Comparison of ENCODE assay signal across 19 cellular contexts in genomic region chr16:84298376-84298899, GRCh38. TPM values are rescaled to one million over a fixed set of nuclear protein-coding genes. Genes with fewer than 3 reads are reported as not detected.
A peak's percentile ranks its signal among the peaks of the same experiment; 100 is the strongest.
DNase-seq lines count a peak whose midpoint lies in the region; ATAC-seq and TF ChIP-seq lines count a peak whose summit lies in the region.
"Had no signal": no experiment of that assay in that cellular context is flagged by ENCODE, and none has a peak within 500 bp of the region (broad histone marks: within the 10 kb centered on the region; RNA-seq: fewer than 3 reads in every experiment).

No MANE protein-coding gene starts in this region.

- H3K9me3 ChIP-seq in esophagus muscularis mucosa (no peaks in the 10 kb centered on the region), neural progenitor cell (ENCODE audit: low read depth) (no peaks in the 10 kb centered on the region), transverse colon (no peaks in the 10 kb centered on the region)
- H3K9me3 ChIP-seq: MG63, SJCRH30 had no signal

- ATAC-seq in GM18861 (IDR thresholded peaks at IDR 0.05; ENCODE audit: unreplicated experiment), result no peak

- H3F3A ChIP-seq in neural progenitor cell (ENCODE audit: low read depth), result no peaks in the 10 kb centered on the region

- no peak overlapping the region for H3K4me3 Mint-ChIP-seq in IgD-negative memory B cell
- H3K4me3 Mint-ChIP-seq in neural progenitor cell, result peak overlapping the region; percentile 53

- TF ChIP-seq CTCF in esophagus muscularis mucosa (IDR thresholded peaks at IDR 0.05) (no peak), neural progenitor cell (IDR thresholded peaks at IDR 0.05) (no peak), transverse colon (IDR thresholded peaks at IDR 0.05) (no peak), GM10266 (IDR thresholded peaks at IDR 0.05; ENCODE audit: control insufficient read depth, insufficient read depth, low read depth, missing control alignments) (no peak)

- H3K4me1 ChIP-seq in esophagus muscularis mucosa (peaks cover 15 to 87% (median 31%) of the 10 kb centered on the region in 4 donors), neural progenitor cell (peaks cover 15% of the 10 kb centered on the region), transverse colon (peaks cover 9 to 25% (median 14%) of the 10 kb centered on the region in 4 donors)
- H3K4me1 ChIP-seq: SJCRH30 had no signal

- H3K9me3 Mint-ChIP-seq in IgD-negative memory B cell (no peaks in the 10 kb centered on the region), neural progenitor cell (no peaks in the 10 kb centered on the region)

- no peak overlapping the region for H2AFZ ChIP-seq in neural progenitor cell (replicated peaks)
- H2AFZ ChIP-seq: PC-9 had no signal

- peaks cover 0 to 45% (median 0%) of the 10 kb centered on the region in 4 donors for H3K27me3 ChIP-seq in esophagus muscularis mucosa
- peaks cover 6% of the 10 kb centered on the region for H3K27me3 ChIP-seq in neural progenitor cell
- peaks cover 9% of the 10 kb centered on the region for H3K27me3 ChIP-seq in transverse colon
- H3K27me3 ChIP-seq: MG63, SJCRH30 had no signal

- H4K20me1 ChIP-seq in neural progenitor cell (ENCODE audit: low read depth), result no peaks in the 10 kb centered on the region

- no peaks in the 10 kb centered on the region for H3K36me3 Mint-ChIP-seq in IgD-negative memory B cell
- no peaks in the 10 kb centered on the region for H3K36me3 Mint-ChIP-seq in neural progenitor cell

- DNase-seq in esophagus muscularis mucosa (ENCODE audit: extremely low spot score) (no peak), neural progenitor cell (ENCODE audit: low spot score) (no peak), transverse colon (peak; percentile 21), GM10266 (ENCODE audit: extremely low spot score) (no peak), retina (no peak)
- DNase-seq: AML-193, DMS79 treated with DMSO at 0.1 percent for 48 hours, HCEC 1CT, Kasumi-1, MG63, NCI-H1048, NCI-H2081 treated with DMSO at 0.1 percent for 48 hours, NCI-H510A, NCI-H774, PC-9, SJCRH30 had no signal

- H3K4me2 ChIP-seq in neural progenitor cell, result no peak overlapping the region
- H3K4me2 ChIP-seq: PC-9 had no signal

- H3K9ac ChIP-seq in neural progenitor cell, result no peak overlapping the region

- H3K4me1 Mint-ChIP-seq in IgD-negative memory B cell, result peaks cover 0 to 4% (median 3%) of the 10 kb centered on the region in 3 donors
- peaks cover 37% of the 10 kb centered on the region for H3K4me1 Mint-ChIP-seq in neural progenitor cell

- intact Hi-C loops in esophagus muscularis mucosa (cut with DNase I) (no loop called here), transverse colon (cut with DNase I; ENCODE audit: low total_unique reads) (no loop called here)

- H3K27ac Mint-ChIP-seq in IgD-negative memory B cell (peak overlapping the region in 2 of 3 donors; percentile 59 to 73), neural progenitor cell (no peak overlapping the region)

- WGBS in esophagus muscularis mucosa, result 86% methylated on average over 13 of the region's 13 CpGs
- WGBS in transverse colon (ENCODE audit: low coverage in 1 of 2), 2 donors, result 66% methylated on average over 13 of the region's 13 CpGs; no CpG with 5 or more reads in 1 of the 2 donors

- H3K79me2 ChIP-seq in neural progenitor cell (ENCODE audit: low read depth), result no peaks in the 10 kb centered on the region

- H3K27me3 Mint-ChIP-seq in IgD-negative memory B cell (peaks cover 31% of the 10 kb centered on the region), neural progenitor cell (ENCODE audit: insufficient read depth, low read depth) (peaks cover 15% of the 10 kb centered on the region)

- in situ Hi-C loops in transverse colon (cut with MboI; ENCODE audit: low pct_ligation_motif_present in 1 of 4, low pct_unique_long_range_greater_than_20kb in 1 of 4, low sequenced_read_pairs in 3 of 4), result no loop called here

- no peaks in the 10 kb centered on the region for H3K36me3 ChIP-seq in esophagus muscularis mucosa
- no peaks in the 10 kb centered on the region for H3K36me3 ChIP-seq in neural progenitor cell
- H3K36me3 ChIP-seq in transverse colon, result no peaks in the 10 kb centered on the region
- H3K36me3 ChIP-seq: MG63, SJCRH30 had no signal

- TF ChIP-seq EP300 in esophagus muscularis mucosa (IDR thresholded peaks at IDR 0.05) (no peak), transverse colon (IDR thresholded peaks at IDR 0.05; ENCODE audit: low read depth) (no peak)

- peak overlapping the region; percentile 35 to 86 (median 50) for H3K27ac ChIP-seq in esophagus muscularis mucosa (replicated peaks in 1 of 4)
- H3K27ac ChIP-seq in neural progenitor cell, result no peak overlapping the region
- peak overlapping the region; percentile 80 to 85 (median 82) for H3K27ac ChIP-seq in transverse colon
- H3K27ac ChIP-seq: C4-2B, PC-9, SJCRH30 had no signal

- H3K4me3 ChIP-seq in esophagus muscularis mucosa, result no peak overlapping the region
- no peak overlapping the region for H3K4me3 ChIP-seq in neural progenitor cell
- no peak overlapping the region for H3K4me3 ChIP-seq in transverse colon
- H3K4me3 ChIP-seq: MG63, PC-9, SJCRH30 had no signal

- TF ChIP-seq POLR2A in esophagus muscularis mucosa (IDR thresholded peaks at IDR 0.05; ENCODE audit: low read depth) (no peak), transverse colon (IDR thresholded peaks at IDR 0.05) (no peak)

RNA-seq across cellular contexts. Expression of gene WFDC1, which starts 3.8 kb away (rescaled TPM):
- not detected for polyA plus RNA-seq in IgD-negative memory B cell
- total RNA-seq in esophagus muscularis mucosa, result 10 to 100 TPM in 2 of 4 donors, 1 to 10 TPM in 2; 4.6 to 29.9 (median 15.6) TPM
- not detected in 2 replicates for total RNA-seq in neural progenitor cell (ENCODE audit: low replicate concordance)
- 10 to 100 TPM in 1 of 4 donors, 1 to 10 TPM in 3; 5.6 to 91.3 (median 7.0) TPM for total RNA-seq in transverse colon
- total RNA-seq: PC-9 had no signal

RNA-seq across cellular contexts. Expression of gene KCNG4, which starts 58.6 kb away (rescaled TPM):
- polyA plus RNA-seq in IgD-negative memory B cell, result not detected
- total RNA-seq in esophagus muscularis mucosa (not detected), neural progenitor cell (ENCODE audit: low replicate concordance) (not detected in 2 replicates), transverse colon (not detected)
- total RNA-seq: PC-9 had no signal
